ENCODE assay signal across 13 cellular contexts in genomic region chr3:81723732-81724313, GRCh38. TPM values are rescaled to one million over a fixed set of nuclear protein-coding genes. Genes with fewer than 3 reads are reported as not detected.
DNase-seq lines count a peak whose midpoint lies in the region; ATAC-seq, FAIRE-seq and TF ChIP-seq lines count a peak whose summit lies in the region.
"Had no signal": no experiment of that assay in that cellular context is flagged by ENCODE, and none has a peak within 500 bp of the region (broad histone marks: within the 10 kb centered on the region; RNA-seq: fewer than 3 reads in every experiment).

No MANE protein-coding gene starts in this region.

- H3K4me3 ChIP-seq in iPS-18a (ENCODE audit: low read length) = no peak overlapping the region
- H3K4me3 ChIP-seq: vagina had no signal

- FAIRE-seq in urothelium cell line (lab: Jason Lieb, UNC) = no peak

- H3K4me1 ChIP-seq in iPS-18a (ENCODE audit: control insufficient read depth, low read depth, low read length) = no peaks in the 10 kb centered on the region

- H3K36me3 Mint-ChIP-seq in HFFc6 (ENCODE audit: low read depth) = peaks cover 3% of the 10 kb centered on the region; the same call in 1 of the 2 replicates

- ATAC-seq in HG02623 (IDR thresholded peaks at IDR 0.05; ENCODE audit: unreplicated experiment) (no peak), HG03159 (IDR thresholded peaks at IDR 0.05; ENCODE audit: unreplicated experiment) (no peak)
- ATAC-seq: activated CD4-positive, CD25-positive, alpha-beta regulatory T cell treated with anti-CD3 and anti-CD28 coated beads, Interleukin-2, amount 50 U/mL, for 24 hours had no signal

- no peaks in the 10 kb centered on the region for H3K36me3 ChIP-seq in iPS-18a (ENCODE audit: control insufficient read depth, low read depth, low read length)
- H3K36me3 ChIP-seq: vagina had no signal

- peak overlapping the region; percentile 76 for H3K4me3 Mint-ChIP-seq in HFFc6
- H3K4me3 Mint-ChIP-seq: CD4-positive, CD25-positive, alpha-beta regulatory T cell had no signal

- peak overlapping the region; percentile 22 for H3K27ac ChIP-seq in iPS-18a (ENCODE audit: low read length)
- H3K27ac ChIP-seq: KMS-11, vagina had no signal

- peak overlapping the region; percentile 89 for H3K27ac Mint-ChIP-seq in HFFc6
- H3K27ac Mint-ChIP-seq: CD4-positive, CD25-positive, alpha-beta regulatory T cell had no signal

- TF ChIP-seq CTCF in HFFc6 (IDR thresholded peaks at IDR 0.05) = no peak

- DNase-seq in A172 (ENCODE audit: low spot score) (peak; percentile 58), HFFc6 (peak; percentile 26), amniotic epithelial cell (ENCODE audit: low read depth) (peak; percentile 57), urothelium cell line (ENCODE audit: low spot score) (no peak), T-helper 9 cell (no peak)
- DNase-seq: CD4-positive, CD25-positive, alpha-beta regulatory T cell; effector CD8-positive, alpha-beta T cell had no signal

- H3K4me1 Mint-ChIP-seq in HFFc6 (ENCODE audit: low read depth) = peaks cover 59% of the 10 kb centered on the region

- no peaks in the 10 kb centered on the region for H3K27me3 Mint-ChIP-seq in HFFc6 (ENCODE audit: insufficient read depth)
- H3K27me3 Mint-ChIP-seq: CD4-positive, CD25-positive, alpha-beta regulatory T cell had no signal

- no peaks in the 10 kb centered on the region for H3K9me3 ChIP-seq in iPS-18a (ENCODE audit: control insufficient read depth, low read depth, low read length)
- H3K9me3 ChIP-seq: vagina had no signal

- no peak overlapping the region for H3K9ac ChIP-seq in iPS-18a (ENCODE audit: low read length)
- H3K9ac ChIP-seq: KMS-11 had no signal

- no peaks in the 10 kb centered on the region for H3K9me3 Mint-ChIP-seq in HFFc6

- no peaks in the 10 kb centered on the region for H3K27me3 ChIP-seq in iPS-18a (ENCODE audit: control insufficient read depth, insufficient read depth, low read length)
- H3K27me3 ChIP-seq: vagina had no signal

RNA-seq across cellular contexts. Expression of gene GBE1, which starts 37.6 kb away (rescaled TPM):
- 65.1 and 82.9 TPM in 2 replicates for total RNA-seq in A172 (2014; rRNA removed; shearing (Covaris generic))
- total RNA-seq in HFFc6 (2021; fragmentation: NEBNext Ultra II Directional; extraction: Animal tissue kit (Norgen Biotek cat#: 25700)) = 10 to 100 TPM; 78.3 to 93.4 (median 87.8) TPM

Comparison
In these comparisons a context has a peak if more than half of its experiments do, and no peak if none do; other contexts are left out.
1. DNase-seq: peak in A172 (single experiment), HFFc6 (single experiment) and amniotic epithelial cell (single experiment); none in urothelium cell line (single experiment) and T-helper 9 cell (single experiment).